ENCODE assay signal across 8 cellular contexts in the genomic region with DNA sequence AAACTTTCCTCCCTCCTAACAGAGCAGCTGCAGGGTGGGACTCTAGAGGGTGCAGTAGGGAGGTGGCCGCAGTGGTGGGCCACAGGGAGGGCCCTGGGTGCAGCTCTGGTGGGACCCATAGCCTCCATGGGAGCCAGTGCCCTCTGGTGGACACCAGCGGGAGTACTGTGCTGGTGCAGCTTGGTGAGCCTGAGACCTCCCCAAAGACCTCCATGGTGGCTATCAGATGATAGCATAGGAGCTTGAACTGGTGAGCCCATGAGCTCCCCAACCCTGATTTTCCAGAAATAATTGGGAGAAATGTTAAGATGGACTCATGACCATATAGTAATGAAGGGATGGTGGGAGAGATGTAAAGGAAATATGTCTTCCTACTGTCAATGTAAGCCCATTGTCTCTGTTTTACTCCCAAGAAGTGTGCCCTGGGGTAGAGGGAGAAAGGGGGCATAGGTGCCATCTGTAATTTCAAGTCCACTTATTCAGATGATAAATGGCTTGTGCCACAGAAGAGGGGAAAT.
DNase-seq lines count a peak whose midpoint lies in the region; ATAC-seq, FAIRE-seq and TF ChIP-seq lines count a peak whose summit lies in the region.

No MANE protein-coding gene starts in this region.

- intact Hi-C loops in Panc1 (cut with micrococcal nuclease; ENCODE audit: unreplicated experiment): loop anchor here (5.0 kb wide), 1 partner anchor 325 kb away; no protein-coding TSS in a partner anchor
- intact Hi-C loops in colonic mucosa (cut with DNase I): loop anchor here (5.0 kb wide), 1 partner anchor 65 kb away; no protein-coding TSS in a partner anchor
- intact Hi-C loops in lower leg skin (cut with DNase I; ENCODE audit: low total_unique reads): no loop called here

- H3K27me3 ChIP-seq in Panc1 (ENCODE audit: control insufficient read depth, insufficient read depth, low read length) (no peaks in the 10 kb centered on the region; the same call in 1 of the 2 replicates), colonic mucosa (no peaks in the 10 kb centered on the region)

- FAIRE-seq in A549 (lab: Jason Lieb, UNC): no peak

- TF ChIP-seq POLR2A in A549 (IDR thresholded peaks at IDR 0.05; ENCODE audit: low read length): no peak
- TF ChIP-seq POLR2A in lower leg skin (IDR thresholded peaks at IDR 0.05): no peak

- no peak overlapping the region for H3K4me2 ChIP-seq in A549

- H3K27ac ChIP-seq in A549 (no peak overlapping the region), Panc1 (ENCODE audit: low read length) (no peak overlapping the region), colonic mucosa (no peak overlapping the region)

- DNase-seq in A549 (ENCODE audit: low read depth in 1 of 2, low spot score in 1 of 2) (peak; percentile 21 to 29), Panc1 (ENCODE audit: low read depth, low spot score) (peak; percentile 35), colonic mucosa (peak; percentile 31), lower leg skin (ENCODE audit: low spot score in 2 of 2) (no peak)
- peak; percentile 31 to 39 for DNase-seq in stimulated activated CD4-positive, alpha-beta T cell treated with anti-CD3 and anti-CD28 coated beads, Interleukin-2, amount 100 ng/mL, for 48 hours
- no peak for DNase-seq in stimulated activated naive CD4-positive, alpha-beta T cell treated with Interleukin-2 at 50 U/mL for 16 hours (lab: John Stamatoyannopoulos, UW)

- CTCF ChIA-PET in A549 (lab: Yijun Ruan, JAX) (interaction anchor here (0.6 to 3.1 kb wide), 9 partner anchors 11 to 455 kb away, joined by 3 to 19 read pairs (median 5); no protein-coding TSS in a partner anchor), Panc1 (lab: Charles Lee) (interaction anchor here (1.4 kb wide), 1 partner anchor 16 kb away, joined by 3 read pairs; no protein-coding TSS in a partner anchor)

- H3K36me3 ChIP-seq in Panc1 (ENCODE audit: control insufficient read depth, insufficient read depth, low read length): no peaks in the 10 kb centered on the region
- H3K36me3 ChIP-seq in colonic mucosa: no peaks in the 10 kb centered on the region

- no peak overlapping the region for H3K9ac ChIP-seq in colonic mucosa (ENCODE audit: low read depth in 2 of 2, low read length in 2 of 2)

- POLR2A ChIA-PET in A549 (lab: Yijun Ruan, JAX): no interaction called here
- POLR2A ChIA-PET in Panc1 (lab: Charles Lee): no interaction called here

- H3K4me1 ChIP-seq in A549 (no peaks in the 10 kb centered on the region), Panc1 (ENCODE audit: control insufficient read depth, insufficient read depth, low read length) (no peaks in the 10 kb centered on the region), colonic mucosa (no peaks in the 10 kb centered on the region)

- TF ChIP-seq CTCF in A549 (IDR thresholded peaks at IDR 0.05): peak; percentile 41; the same call in 2 of the 3 replicates
- peak; percentile 91 for TF ChIP-seq CTCF in GM12875 (IDR thresholded peaks at IDR 0.05; ENCODE audit: borderline replicate concordance, insufficient read depth, low read depth, low read length)
- peak; percentile 84 for TF ChIP-seq CTCF in Panc1 (IDR thresholded peaks at IDR 0.05)
- TF ChIP-seq CTCF in colonic mucosa (IDR thresholded peaks at IDR 0.05): peak; percentile 44
- TF ChIP-seq CTCF in lower leg skin (IDR thresholded peaks at IDR 0.05): no peak

- 0% methylated on average over 1 of the region's 2 CpGs for WGBS in A549 (ENCODE audit: missing lambda C conversion rate)
- 39 to 73% methylated on average over 2 of the region's 2 CpGs for WGBS in lower leg skin, 2 donors

- in situ Hi-C loops in Panc1 (cut with HindIII; ENCODE audit: low pct_unique_long_range_greater_than_20kb, low sequenced_read_pairs): no loop called here

- TF ChIP-seq RAD21 in A549 (conservative IDR thresholded peaks at IDR 0.05 in 1 of 2, IDR thresholded peaks at IDR 0.05 in 1 of 2): peak in 1 of 2 experiments; percentile 33; a peak in 1 of 5 replicates

- no TSS peak for BruUV-seq in Panc1 (replicated peaks; lab: Mats Ljungman, UMichigan)

- ATAC-seq in A549 (peak; percentile 54 to 89; a peak in 3 of 6 replicates), HG02852 (IDR thresholded peaks at IDR 0.05; ENCODE audit: unreplicated experiment) (peak; percentile 69), Panc1 (no peak)

- no peak overlapping the region for H3K4me3 ChIP-seq in A549
- H3K4me3 ChIP-seq in GM12875 (ENCODE audit: low read depth, low read length): no peak overlapping the region
- no peak overlapping the region for H3K4me3 ChIP-seq in Panc1 (ENCODE audit: low read depth in 2 of 2, low read length in 2 of 2)
- H3K4me3 ChIP-seq in colonic mucosa: no peak overlapping the region
- H3K4me3 ChIP-seq in lower leg skin (ENCODE audit: low read depth, poor library complexity, severe bottlenecking): no peak overlapping the region

- H3K9me3 ChIP-seq in A549: no peaks in the 10 kb centered on the region
- H3K9me3 ChIP-seq in Panc1 (ENCODE audit: control insufficient read depth, insufficient read depth, low read depth, low read length): no peaks in the 10 kb centered on the region
- H3K9me3 ChIP-seq in colonic mucosa: no peaks in the 10 kb centered on the region

- TF ChIP-seq EP300 in A549 (IDR thresholded peaks at IDR 0.05): no peak

TF ChIP-seq in A549, 52 proteins besides CTCF, POLR2A, EP300 and RAD21:
- TF ChIP-seq SMC3 (IDR thresholded peaks at IDR 0.05): 0 out of 3 replicates have a peak, but pooled peaks have one; percentile 19
- TF ChIP-seq, protein P1, sequence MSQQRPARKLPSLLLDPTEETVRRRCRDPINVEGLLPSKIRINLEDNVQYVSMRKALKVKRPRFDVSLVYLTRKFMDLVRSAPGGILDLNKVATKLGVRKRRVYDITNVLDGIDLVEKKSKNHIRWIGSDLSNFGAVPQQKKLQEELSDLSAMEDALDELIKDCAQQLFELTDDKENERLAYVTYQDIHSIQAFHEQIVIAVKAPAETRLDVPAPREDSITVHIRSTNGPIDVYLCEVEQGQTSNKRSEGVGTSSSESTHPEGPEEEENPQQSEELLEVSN (IDR thresholded peaks at IDR 0.05; ENCODE audit: borderline replicate concordance, low read depth): no peak
- no peak for TF ChIP-seq KDM5A (IDR thresholded peaks at IDR 0.05)

Comparison
In these comparisons a context has a peak if more than half of its experiments do, and no peak if none do; other contexts are left out.
1. DNase-seq: peak in A549 (2 of 2), Panc1 (single experiment), colonic mucosa (single experiment) and stimulated activated CD4-positive, alpha-beta T cell treated with anti-CD3 and anti-CD28 coated beads, Interleukin-2, amount 100 ng/mL, for 48 hours (2 of 2); none in lower leg skin (0 of 2) and stimulated activated naive CD4-positive, alpha-beta T cell treated with Interleukin-2 at 50 U/mL for 16 hours (single experiment).
2. CTCF ChIP-seq: peak in A549 (single experiment), GM12875 (single experiment), Panc1 (single experiment) and colonic mucosa (single experiment); none in lower leg skin (0 of 3).